Comparison of ENCODE assay signal across 26 cellular contexts in the genomic region with DNA sequence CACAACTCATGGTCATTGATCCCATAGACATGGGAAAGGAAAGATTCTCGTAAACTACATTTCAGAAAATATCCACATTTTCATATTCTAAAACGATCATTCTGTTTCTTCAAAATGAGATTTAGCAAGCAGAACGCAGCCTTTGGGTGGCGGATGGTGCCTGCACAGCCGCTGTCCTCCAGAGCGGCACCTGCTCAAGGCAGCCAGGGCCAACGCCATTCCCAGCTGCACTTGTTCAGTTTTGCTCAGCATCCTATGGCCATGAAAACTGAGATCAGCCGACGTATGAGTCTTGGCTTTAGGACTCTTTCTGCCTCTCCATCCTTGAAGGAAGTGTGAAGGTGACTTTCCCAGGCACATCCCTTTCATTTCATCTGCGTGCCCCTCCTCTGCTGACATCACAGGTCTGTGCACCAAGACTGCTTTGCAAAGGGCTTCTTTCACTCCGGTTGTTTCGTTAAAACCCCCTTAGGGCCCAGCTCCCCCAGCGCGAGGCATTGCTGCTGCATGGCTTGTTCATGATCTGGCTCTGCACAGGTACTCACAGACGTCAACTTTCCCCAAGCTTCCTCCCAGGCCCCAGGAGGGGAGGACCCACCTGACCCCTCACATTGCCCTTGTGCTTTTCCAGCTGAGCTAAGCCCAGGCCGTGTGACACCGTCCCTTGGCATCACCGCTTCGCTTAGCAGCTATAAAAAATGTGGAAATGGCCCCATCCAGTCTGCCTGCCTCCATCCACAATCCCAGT. TPM values are rescaled to one million over a fixed set of nuclear protein-coding genes. Genes with fewer than 3 reads are reported as not detected.
"Had no signal": no experiment of that assay in that cellular context is flagged by ENCODE, and none has a peak within 500 bp of the region (broad histone marks: within the 10 kb centered on the region; RNA-seq: fewer than 3 reads in every experiment).

No MANE protein-coding gene starts in this region.

- H3K27ac ChIP-seq: HL-60, SJSA1, SK-N-MC had no signal

- DNase-seq: KBM-7, MV-4-11, NCI-H1048, NCI-H1105, NCI-H1417, NCI-H146, NCI-H1694 treated with DMSO at 0.1 percent for 48 hours, NCI-H1930, NCI-H2081 treated with DMSO at 0.1 percent for 48 hours, NCI-H2171, NCI-H226, NCI-H446, NCI-H510A, NCI-H524 treated with DMSO at 0.1 percent for 48 hours, NCI-H69, NCI-H774, Right ventricle myocardium superior, RPMI8226, SIG-M5 had no signal

- H3K4me1 ChIP-seq: SJSA1 had no signal

- H3K27me3 ChIP-seq: SJSA1 had no signal

- H3K4me3 ChIP-seq: SJSA1, SK-N-MC had no signal

- H3K36me3 ChIP-seq: SJSA1 had no signal

- FAIRE-seq: HTR-8/SVneo, RCC 7860 had no signal

RNA-seq across cellular contexts. Expression of a gene that starts 37.2 kb away (rescaled TPM):
- total RNA-seq: LHCN-M2, MCF 10A, Right ventricle myocardium superior, SJSA1 had no signal
